In the genomic region with DNA sequence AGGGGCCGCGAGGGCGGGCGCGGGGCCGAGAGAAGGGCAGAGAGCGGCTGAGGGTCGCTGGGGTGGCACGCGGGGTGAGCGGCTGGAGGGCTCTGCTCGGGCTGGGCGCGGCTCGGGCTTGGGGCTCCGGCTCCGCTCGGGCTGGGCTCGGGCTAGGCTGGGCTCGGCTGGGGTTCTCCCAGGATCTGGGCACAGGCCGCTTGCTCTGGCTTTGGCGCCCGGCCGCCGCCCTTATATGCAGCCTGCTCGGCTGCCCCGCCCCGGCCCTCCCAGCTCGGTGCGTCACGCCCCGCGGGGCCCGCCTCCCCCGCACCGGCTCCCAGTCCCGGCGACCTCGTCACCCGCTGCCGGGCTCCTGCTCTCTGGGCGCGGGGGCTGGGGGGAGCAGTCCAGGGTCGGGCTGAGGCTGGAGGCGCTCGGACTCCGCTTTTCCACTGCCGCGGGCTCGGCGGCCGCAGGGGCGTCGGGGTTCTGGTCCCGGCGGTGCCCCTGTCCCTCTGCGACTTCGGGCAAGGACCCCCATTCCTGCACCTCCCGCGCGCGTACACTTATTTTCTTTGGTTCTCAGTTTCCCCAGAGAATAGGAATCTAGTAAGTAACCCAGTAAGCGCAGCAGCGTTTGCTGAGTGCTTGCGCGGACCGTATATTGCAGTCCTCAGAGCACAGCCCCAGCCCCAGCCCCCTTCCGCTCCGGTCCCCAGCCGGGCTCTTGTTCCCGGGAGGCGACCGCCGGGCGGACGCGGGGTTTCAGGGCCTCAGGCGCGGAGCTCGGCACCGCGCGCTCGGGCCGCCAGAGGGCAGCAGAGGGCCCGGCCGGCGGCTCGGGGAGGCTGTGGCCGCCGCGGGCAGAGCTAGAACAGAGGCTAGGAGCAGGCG, we compare ENCODE assay signal across 8 cellular contexts. TPM values are rescaled to one million over a fixed set of nuclear protein-coding genes. Genes with fewer than 3 reads are reported as not detected.
A peak's percentile ranks its signal among the peaks of the same experiment; 100 is the strongest.
DNase-seq lines count a peak whose midpoint lies in the region; ATAC-seq and TF ChIP-seq lines count a peak whose summit lies in the region.

A gene with protein sequence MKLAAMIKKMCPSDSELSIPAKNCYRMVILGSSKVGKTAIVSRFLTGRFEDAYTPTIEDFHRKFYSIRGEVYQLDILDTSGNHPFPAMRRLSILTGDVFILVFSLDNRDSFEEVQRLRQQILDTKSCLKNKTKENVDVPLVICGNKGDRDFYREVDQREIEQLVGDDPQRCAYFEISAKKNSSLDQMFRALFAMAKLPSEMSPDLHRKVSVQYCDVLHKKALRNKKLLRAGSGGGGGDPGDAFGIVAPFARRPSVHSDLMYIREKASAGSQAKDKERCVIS (minus strand): TSS at position 207 of the 876 bp plus-strand sequence. CDS start 214 bp downstream, outside the sequence.

- H3K27me3 Mint-ChIP-seq in Calu3 (ENCODE audit: unreplicated experiment) = no peaks in the 10 kb centered on the region

- peak within 1 kb of the TSS; percentile 80 to 89 (median 86) for H3K27ac ChIP-seq in tibial nerve

- no peaks in the 10 kb centered on the region for H3K4me1 Mint-ChIP-seq in Calu3 (ENCODE audit: low read depth, unreplicated experiment)

- peak; percentile 98 for TF ChIP-seq POLR2A in tibial nerve (IDR thresholded peaks at IDR 0.05)

- H3K4me1 ChIP-seq in tibial nerve = peaks cover 0 to 53% (median 22%) of the 10 kb centered on the region in 4 donors

- 1% methylated on average over 34 to 45 of the region's 93 CpGs for WGBS in tibial nerve, 2 donors

- TF ChIP-seq CTCF in Calu3 (IDR thresholded peaks at IDR 0.05; ENCODE audit: unreplicated experiment) = peak; percentile 72
- peak; percentile 92 for TF ChIP-seq CTCF in LNCAP (IDR thresholded peaks at IDR 0.05)
- TF ChIP-seq CTCF in tibial nerve (IDR thresholded peaks at IDR 0.05) = peak; percentile 96 to 99 (median 98)

- peak; percentile 66 for ATAC-seq in GM21717 (IDR thresholded peaks at IDR 0.05; ENCODE audit: unreplicated experiment)

- no peaks in the 10 kb centered on the region for H3K9me3 ChIP-seq in tibial nerve

- H3K4me3 ChIP-seq in tibial nerve = peak within 1 kb of the TSS; percentile 57 to 74 (median 66)

- H3K36me3 Mint-ChIP-seq in Calu3 (ENCODE audit: insufficient read depth, unreplicated experiment) = peaks cover 9% of the 10 kb centered on the region

- peak within 1 kb of the TSS; percentile 52 for H3K4me3 Mint-ChIP-seq in Calu3 (ENCODE audit: low read depth, unreplicated experiment)

- CTCF ChIA-PET in Calu3 (lab: Charles Lee) = interaction anchor here (0.6 to 1.6 kb wide), 13 partner anchors 15 to 146 kb away, joined by 3 to 17 read pairs (median 5); no protein-coding TSS in a partner anchor

- intact Hi-C loops in Calu3 (cut with micrococcal nuclease; ENCODE audit: unreplicated experiment) = loop anchor here (1.0 to 5.0 kb wide), 3 partner anchors 74 to 146 kb away; no protein-coding TSS in a partner anchor
- intact Hi-C loops in cardiac septum (cut with DNase I) = loop anchor here (1.0 to 5.0 kb wide), 6 partner anchors 56 to 146 kb away; no protein-coding TSS in a partner anchor

- H3K9me3 Mint-ChIP-seq in Calu3 (ENCODE audit: low read depth, unreplicated experiment) = no peaks in the 10 kb centered on the region

- no peak within 1 kb of the TSS for H3K27ac Mint-ChIP-seq in Calu3 (ENCODE audit: unreplicated experiment)

- peak in 1 of 2 donors; percentile 96 for TF ChIP-seq EP300 in tibial nerve (IDR thresholded peaks at IDR 0.05)

- H3K36me3 ChIP-seq in tibial nerve = peaks cover 0 to 18% (median 4%) of the 10 kb centered on the region in 3 donors

- no peaks in the 10 kb centered on the region for H3K27me3 ChIP-seq in tibial nerve

- peak; percentile 73 for DNase-seq in Calu3
- DNase-seq in SKM-1 (lab: John Stamatoyannopoulos, UW; ENCODE audit: unreplicated experiment) = peak; percentile 57
- DNase-seq in activated naive CD8-positive, alpha-beta T cell treated with anti-CD3 and anti-CD28 coated beads, Interleukin-2, amount 50 U/mL, for 16 hours (ENCODE audit: low read depth, low spot score) = peak; percentile 56
- peak; percentile 96 for DNase-seq in cardiac septum (ENCODE audit: low spot score)
- DNase-seq in pons (ENCODE audit: low spot score) = peak; percentile 81
- peak; percentile 85 for DNase-seq in tibial nerve (ENCODE audit: low spot score in 2 of 2)

- no TSS peak for BruUV-seq in Calu3 (replicated peaks; lab: Mats Ljungman, UMichigan)

RNA-seq across cellular contexts. Expression of the gene that starts here (rescaled TPM):
- total RNA-seq in Calu3 (2022) (not detected in 2 replicates), cardiac septum (4.4 TPM), tibial nerve (100 to 1,000 TPM; 166 to 250 (median 231) TPM)

Comparison
In these comparisons a context has a peak if more than half of its experiments do, and no peak if none do; other contexts are left out.
1. Peak in every context shown above with its lines: DNase-seq, ATAC-seq, H3K4me3 ChIP-seq and H3K27ac ChIP-seq.
2. RNA of the gene that starts here (total RNA-seq): 166 to 250 TPM in tibial nerve; 4.4 TPM in cardiac septum (single experiment) and not detected in Calu3; every median in the first group is over 10 times any median in the second.
3. Peak in DNase-seq in Calu3; RNA of the gene not detected or under 1 TPM.